Comparison of ENCODE assay signal across 7 cellular contexts in genomic region chr13:71144883-71145282, GRCh38.
"Had no signal": no experiment of that assay in that cellular context is flagged by ENCODE, and none has a peak within 500 bp of the region (broad histone marks: within the 10 kb centered on the region; RNA-seq: fewer than 3 reads in every experiment).

No MANE protein-coding gene starts in this region.

- ATAC-seq: HCT116, HepG2 had no signal

- H3K4me3 Mint-ChIP-seq: HFFc6, IgD-negative memory B cell had no signal

- H3K36me3 Mint-ChIP-seq: IgD-negative memory B cell had no signal

- H3K27ac Mint-ChIP-seq: HFFc6, IgD-negative memory B cell had no signal

- DNase-seq: GM23248, GOT3, H7, HFFc6 had no signal

- H3K27me3 Mint-ChIP-seq: IgD-negative memory B cell had no signal

- H3K4me1 Mint-ChIP-seq: IgD-negative memory B cell had no signal
